19 cellular contexts compared by ENCODE assay signal in the genomic region with DNA sequence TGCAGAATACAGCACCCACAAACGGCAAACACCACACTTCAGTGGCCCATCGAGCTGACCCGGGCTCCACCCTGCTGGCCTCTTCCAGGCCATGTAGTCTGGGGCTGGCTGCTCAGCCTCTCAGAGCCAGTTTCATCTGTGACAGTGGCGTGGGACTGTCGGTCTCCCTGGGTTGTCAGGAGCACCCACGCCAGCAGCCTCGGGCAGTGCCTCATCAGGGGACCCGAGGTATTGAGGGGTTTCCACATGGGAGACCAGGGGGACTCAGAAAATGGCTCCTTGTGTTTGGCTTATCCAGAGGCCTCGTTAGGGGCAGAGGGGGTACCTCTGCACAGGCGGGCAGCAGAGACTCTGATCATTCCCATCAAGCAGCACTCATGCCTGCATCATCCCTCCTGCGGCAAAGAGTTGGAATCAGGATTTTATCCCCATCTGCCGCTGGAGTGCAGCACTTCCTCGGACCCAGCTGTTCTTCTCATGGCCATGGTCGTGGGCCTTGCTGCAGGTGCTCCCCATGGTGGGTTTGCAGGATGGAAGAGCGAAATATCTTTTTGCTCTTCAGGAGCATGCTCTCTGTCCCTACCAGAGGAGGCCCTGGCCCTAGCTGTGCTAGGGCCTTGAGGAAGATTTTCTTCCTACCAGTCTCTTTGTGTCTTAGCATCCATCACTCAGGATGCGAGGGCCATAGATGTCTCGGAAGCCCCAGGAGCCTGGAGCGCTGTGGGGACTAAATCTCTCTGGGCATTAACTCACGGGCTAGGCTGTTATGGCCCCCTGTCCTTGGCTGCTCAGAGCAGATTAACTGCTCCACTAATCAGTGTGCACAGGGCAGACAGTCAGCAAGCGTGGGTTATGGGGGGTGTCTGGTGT.
DNase-seq lines count a peak whose midpoint lies in the region; ATAC-seq and TF ChIP-seq lines count a peak whose summit lies in the region.
"Had no signal": no experiment of that assay in that cellular context is flagged by ENCODE, and none has a peak within 500 bp of the region (broad histone marks: within the 10 kb centered on the region; RNA-seq: fewer than 3 reads in every experiment).

No MANE protein-coding gene starts in this region.

- TF ChIP-seq CTCF in right atrium auricular region (IDR thresholded peaks at IDR 0.05), result no peak
- no peak for TF ChIP-seq CTCF in heart left ventricle (IDR thresholded peaks at IDR 0.05)
- TF ChIP-seq CTCF in Panc1 (IDR thresholded peaks at IDR 0.05), result no peak
- TF ChIP-seq CTCF in vagina (IDR thresholded peaks at IDR 0.05), result no peak
- no peak for TF ChIP-seq CTCF in endothelial cell (IDR thresholded peaks at IDR 0.05; ENCODE audit: unreplicated experiment)

- no peaks in the 10 kb centered on the region for H3K9me3 ChIP-seq in right atrium auricular region
- no peaks in the 10 kb centered on the region for H3K9me3 ChIP-seq in heart left ventricle
- no peaks in the 10 kb centered on the region for H3K9me3 ChIP-seq in Panc1 (ENCODE audit: control insufficient read depth, insufficient read depth, low read depth, low read length)
- H3K9me3 ChIP-seq in vagina, result no peaks in the 10 kb centered on the region

- H3K4me1 ChIP-seq in right atrium auricular region (no peaks in the 10 kb centered on the region), heart left ventricle (peaks cover 0 to 5% (median 0%) of the 10 kb centered on the region in 12 donors), Panc1 (ENCODE audit: control insufficient read depth, insufficient read depth, low read length) (no peaks in the 10 kb centered on the region), vagina (no peaks in the 10 kb centered on the region)

- no peak overlapping the region for H3K4me3 Mint-ChIP-seq in endothelial cell (ENCODE audit: unreplicated experiment)
- H3K4me3 Mint-ChIP-seq: B cell; CD8-positive, alpha-beta T cell had no signal

- whole genome bisulfite sequencing in heart left ventricle, 4 donors, result 78 to 87% (median 83%) methylated on average over 16 to 20 of the region's 20 CpGs

- peaks cover 3% of the 10 kb centered on the region for H3K4me1 Mint-ChIP-seq in endothelial cell (ENCODE audit: unreplicated experiment)
- H3K4me1 Mint-ChIP-seq: B cell had no signal

- DNase-seq in right atrium auricular region (ENCODE audit: low spot score) (peak; percentile 50), heart left ventricle (no peak), Panc1 (ENCODE audit: low read depth, low spot score) (no peak), left lobe of liver (ENCODE audit: low spot score) (peak; percentile 31), vagina (ENCODE audit: extremely low spot score in 2 of 2) (peak; percentile 49 to 77), endothelial cell (ENCODE audit: low spot score) (no peak), cerebellar nuclear complex (lab: John Stamatoyannopoulos, UW) (no peak), Kasumi-1 (lab: John Stamatoyannopoulos, UW) (no peak)
- DNase-seq: ACHN; CD8-positive, alpha-beta T cell; DMS 273 treated with DMSO at 0.1 percent for 48 hours; MV-4-11; NCI-H1417 treated with DMSO at 0.1 percent for 48 hours; NCI-H2029 treated with DMSO at 0.1 percent for 48 hours; NCI-H510A treated with DMSO at 0.1 percent for 48 hours; NK-92 treated with Interleukin-12 subunit alpha and Interleukin-12 subunit beta, amount 100 ng/mL, for 24 hours; OCI-M1 had no signal

- no peak overlapping the region for H3K27ac Mint-ChIP-seq in endothelial cell (ENCODE audit: unreplicated experiment)
- H3K27ac Mint-ChIP-seq: B cell; CD8-positive, alpha-beta T cell had no signal

- CTCF ChIA-PET in Panc1 (lab: Charles Lee), result no interaction called here

- intact Hi-C loops in heart left ventricle (cut with DNase I), result no loop called here
- intact Hi-C loops in Panc1 (cut with micrococcal nuclease; ENCODE audit: unreplicated experiment), result no loop called here
- intact Hi-C loops in vagina (cut with DNase I), result no loop called here

- H3K27ac ChIP-seq in right atrium auricular region, result no peak overlapping the region
- H3K27ac ChIP-seq in heart left ventricle, result no peak overlapping the region
- H3K27ac ChIP-seq in Panc1 (ENCODE audit: low read length), result no peak overlapping the region
- H3K27ac ChIP-seq in vagina, result no peak overlapping the region
- H3K27ac ChIP-seq: RWPE1 had no signal

- in situ Hi-C loops in Panc1 (cut with HindIII; ENCODE audit: low pct_unique_long_range_greater_than_20kb, low sequenced_read_pairs), result no loop called here

- H3K4me3 ChIP-seq in right atrium auricular region (no peak overlapping the region), heart left ventricle (no peak overlapping the region), Panc1 (ENCODE audit: low read depth in 2 of 2, low read length in 2 of 2) (no peak overlapping the region), vagina (no peak overlapping the region)

- ATAC-seq in heart left ventricle (no peak), Panc1 (0 out of 2 replicates have a peak, but pooled peaks have one; percentile 19), left lobe of liver (no peak)
- ATAC-seq: CD8-positive, alpha-beta T cell had no signal

- H3K27me3 Mint-ChIP-seq in endothelial cell (ENCODE audit: unreplicated experiment), result peaks cover 6% of the 10 kb centered on the region

- H3K36me3 Mint-ChIP-seq in endothelial cell (ENCODE audit: low read depth, unreplicated experiment), result no peaks in the 10 kb centered on the region
- H3K36me3 Mint-ChIP-seq: CD8-positive, alpha-beta T cell had no signal

- TF ChIP-seq POLR2A in heart left ventricle (IDR thresholded peaks at IDR 0.05) (no peak), vagina (IDR thresholded peaks at IDR 0.05) (no peak)

- no peaks in the 10 kb centered on the region for H3K27me3 ChIP-seq in right atrium auricular region
- H3K27me3 ChIP-seq in heart left ventricle, result no peaks in the 10 kb centered on the region
- no peaks in the 10 kb centered on the region for H3K27me3 ChIP-seq in Panc1 (ENCODE audit: control insufficient read depth, insufficient read depth, low read length)
- H3K27me3 ChIP-seq in vagina, result no peaks in the 10 kb centered on the region

- POLR2A ChIA-PET in Panc1 (lab: Charles Lee), result no interaction called here

- H3K36me3 ChIP-seq in right atrium auricular region (no peaks in the 10 kb centered on the region), heart left ventricle (no peaks in the 10 kb centered on the region), Panc1 (ENCODE audit: control insufficient read depth, insufficient read depth, low read length) (no peaks in the 10 kb centered on the region), vagina (no peaks in the 10 kb centered on the region)

- no TSS peak for BruUV-seq in Panc1 (replicated peaks; lab: Mats Ljungman, UMichigan)

- H3K9me3 Mint-ChIP-seq in endothelial cell (ENCODE audit: unreplicated experiment), result no peaks in the 10 kb centered on the region
- H3K9me3 Mint-ChIP-seq: CD8-positive, alpha-beta T cell had no signal

Comparison
In these comparisons a context has a peak if more than half of its experiments do, and no peak if none do; other contexts are left out.
1. DNase-seq: peak in right atrium auricular region (single experiment), left lobe of liver (single experiment) and vagina (2 of 2); none in heart left ventricle (0 of 5), Panc1 (single experiment), endothelial cell (single experiment), cerebellar nuclear complex (0 of 2) and Kasumi-1 (0 of 2).